ENCODE assay signal across 13 cellular contexts in genomic region chr18:53991202-53991601, GRCh38.
DNase-seq lines count a peak whose midpoint lies in the region; ATAC-seq and TF ChIP-seq lines count a peak whose summit lies in the region.
"Had no signal": no experiment of that assay in that cellular context is flagged by ENCODE, and none has a peak within 500 bp of the region (broad histone marks: within the 10 kb centered on the region; RNA-seq: fewer than 3 reads in every experiment).

No MANE protein-coding gene starts in this region.

- no peaks in the 10 kb centered on the region for H3K27me3 ChIP-seq in BJ (ENCODE audit: control insufficient read depth, insufficient read depth, low read length)
- H3K27me3 ChIP-seq: right atrium auricular region had no signal

- CTCF ChIA-PET in BJ (lab: Yijun Ruan, JAX), result no interaction called here

- no peak for TF ChIP-seq CTCF in BJ (IDR thresholded peaks at IDR 0.05; ENCODE audit: insufficient read depth, low read depth, low read length)
- no peak for TF ChIP-seq CTCF in epithelial cell of esophagus (IDR thresholded peaks at IDR 0.05; ENCODE audit: insufficient read depth, low read depth, low read length, missing control alignments)
- no peak for TF ChIP-seq CTCF in nephron (IDR thresholded peaks at IDR 0.05; ENCODE audit: unreplicated experiment in 3 of 3)

- DNase-seq in BJ (ENCODE audit: low read depth), result peak; percentile 31
- DNase-seq in M059J (ENCODE audit: low read depth), result peak; percentile 97
- DNase-seq in epithelial cell of esophagus (ENCODE audit: low read depth), result peak; percentile 60
- DNase-seq in cerebellar nuclear complex (lab: John Stamatoyannopoulos, UW), result no peak
- DNase-seq in DMS 273 (lab: John Stamatoyannopoulos, UW; ENCODE audit: unreplicated experiment), result no peak
- DNase-seq in NCI-H524 treated with DMSO at 0.1 percent for 48 hours (lab: John Stamatoyannopoulos, UW), result no peak
- DNase-seq: activated naive CD8-positive, alpha-beta T cell treated with anti-CD3 and anti-CD28 coated beads for 36 hours; CD4-positive, CD25-positive, alpha-beta regulatory T cell; naive thymus-derived CD4-positive, alpha-beta T cell; stimulated activated naive CD4-positive, alpha-beta T cell had no signal

- H3K27ac Mint-ChIP-seq in nephron, result peak overlapping the region in 2 of 3 experiments; percentile 69 to 76
- H3K27ac Mint-ChIP-seq: activated naive CD8-positive, alpha-beta T cell treated with anti-CD3 and anti-CD28 coated beads for 36 hours; CD4-positive, CD25-positive, alpha-beta regulatory T cell; naive thymus-derived CD4-positive, alpha-beta T cell had no signal

- H3K4me3 ChIP-seq in BJ (ENCODE audit: low read depth, low read length) (no peak overlapping the region), epithelial cell of esophagus (ENCODE audit: low read length) (no peak overlapping the region)
- H3K4me3 ChIP-seq: right atrium auricular region had no signal

- peaks cover 14% of the 10 kb centered on the region for H3K4me1 Mint-ChIP-seq in nephron
- H3K4me1 Mint-ChIP-seq: activated naive CD8-positive, alpha-beta T cell treated with anti-CD3 and anti-CD28 coated beads for 36 hours; CD4-positive, CD25-positive, alpha-beta regulatory T cell; naive thymus-derived CD4-positive, alpha-beta T cell had no signal

- no peaks in the 10 kb centered on the region for H3K27me3 Mint-ChIP-seq in nephron (ENCODE audit: low read depth)
- H3K27me3 Mint-ChIP-seq: activated naive CD8-positive, alpha-beta T cell treated with anti-CD3 and anti-CD28 coated beads for 36 hours; CD4-positive, CD25-positive, alpha-beta regulatory T cell; naive thymus-derived CD4-positive, alpha-beta T cell had no signal

- no peak for ATAC-seq in HG02885 (IDR thresholded peaks at IDR 0.05; ENCODE audit: poor library complexity, unreplicated experiment)
- ATAC-seq: naive thymus-derived CD4-positive, alpha-beta T cell had no signal

- H3K36me3 Mint-ChIP-seq in nephron (ENCODE audit: low read depth), result no peaks in the 10 kb centered on the region
- H3K36me3 Mint-ChIP-seq: activated naive CD8-positive, alpha-beta T cell treated with anti-CD3 and anti-CD28 coated beads for 36 hours; CD4-positive, CD25-positive, alpha-beta regulatory T cell; naive thymus-derived CD4-positive, alpha-beta T cell had no signal

- no peaks in the 10 kb centered on the region for H3K36me3 ChIP-seq in BJ (ENCODE audit: control insufficient read depth, insufficient read depth, low read length)
- H3K36me3 ChIP-seq: right atrium auricular region had no signal

- POLR2A ChIA-PET in BJ (lab: Charles Lee), result no interaction called here

- no peaks in the 10 kb centered on the region for H3K9me3 Mint-ChIP-seq in nephron
- H3K9me3 Mint-ChIP-seq: activated naive CD8-positive, alpha-beta T cell treated with anti-CD3 and anti-CD28 coated beads for 36 hours; CD4-positive, CD25-positive, alpha-beta regulatory T cell had no signal

- no peak overlapping the region for H3K4me3 Mint-ChIP-seq in nephron
- H3K4me3 Mint-ChIP-seq: activated naive CD8-positive, alpha-beta T cell treated with anti-CD3 and anti-CD28 coated beads for 36 hours; CD4-positive, CD25-positive, alpha-beta regulatory T cell; naive thymus-derived CD4-positive, alpha-beta T cell had no signal

Comparison
In these comparisons a context has a peak if more than half of its experiments do, and no peak if none do; other contexts are left out.
1. DNase-seq: peak in BJ (single experiment), M059J (single experiment) and epithelial cell of esophagus (single experiment); none in cerebellar nuclear complex (0 of 2), DMS 273 (single experiment) and NCI-H524 treated with DMSO at 0.1 percent for 48 hours (single experiment).